In genomic region chr4:52051213-52051614, GRCh38 we compare ENCODE assay signal across 1 cellular context.
TF ChIP-seq lines count a peak whose summit lies in the region.

Gene SPATA18, plus strand, starts transcription at chr4:52051304. Its CDS starts 401 bp downstream, at chr4:52051705.

TF ChIP-seq in GM12878, 131 proteins besides CTCF, POLR2A, EP300 and RAD21 (continued from another document):
- TF ChIP-seq, protein P1, sequence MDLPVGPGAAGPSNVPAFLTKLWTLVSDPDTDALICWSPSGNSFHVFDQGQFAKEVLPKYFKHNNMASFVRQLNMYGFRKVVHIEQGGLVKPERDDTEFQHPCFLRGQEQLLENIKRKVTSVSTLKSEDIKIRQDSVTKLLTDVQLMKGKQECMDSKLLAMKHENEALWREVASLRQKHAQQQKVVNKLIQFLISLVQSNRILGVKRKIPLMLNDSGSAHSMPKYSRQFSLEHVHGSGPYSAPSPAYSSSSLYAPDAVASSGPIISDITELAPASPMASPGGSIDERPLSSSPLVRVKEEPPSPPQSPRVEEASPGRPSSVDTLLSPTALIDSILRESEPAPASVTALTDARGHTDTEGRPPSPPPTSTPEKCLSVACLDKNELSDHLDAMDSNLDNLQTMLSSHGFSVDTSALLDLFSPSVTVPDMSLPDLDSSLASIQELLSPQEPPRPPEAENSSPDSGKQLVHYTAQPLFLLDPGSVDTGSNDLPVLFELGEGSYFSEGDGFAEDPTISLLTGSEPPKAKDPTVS (IDR thresholded peaks at IDR 0.05; ENCODE audit: low read depth, low read length): no peak
- TF ChIP-seq BACH1 (IDR thresholded peaks at IDR 0.05; ENCODE audit: borderline replicate concordance): peak; percentile 77; the same call in 1 of the 2 replicates
- no peak for TF ChIP-seq NFXL1 (IDR thresholded peaks at IDR 0.05; ENCODE audit: borderline replicate concordance)
- no peak for TF ChIP-seq SMAD1 (IDR thresholded peaks at IDR 0.05; ENCODE audit: low read depth, partially characterized antibody)
- no peak for TF ChIP-seq NBN (IDR thresholded peaks at IDR 0.05)
- no peak for TF ChIP-seq TAF1 (IDR thresholded peaks at IDR 0.05; ENCODE audit: borderline replicate concordance, low read depth, low read length)
- TF ChIP-seq USF2 (IDR thresholded peaks at IDR 0.05; ENCODE audit: borderline replicate concordance, low read depth, low read length): no peak
- TF ChIP-seq IRF5 (IDR thresholded peaks at IDR 0.05; ENCODE audit: borderline replicate concordance): no peak
- peak; percentile 73 for TF ChIP-seq HDAC6 (IDR thresholded peaks at IDR 0.05; ENCODE audit: unreplicated experiment)
- TF ChIP-seq, protein P2, sequence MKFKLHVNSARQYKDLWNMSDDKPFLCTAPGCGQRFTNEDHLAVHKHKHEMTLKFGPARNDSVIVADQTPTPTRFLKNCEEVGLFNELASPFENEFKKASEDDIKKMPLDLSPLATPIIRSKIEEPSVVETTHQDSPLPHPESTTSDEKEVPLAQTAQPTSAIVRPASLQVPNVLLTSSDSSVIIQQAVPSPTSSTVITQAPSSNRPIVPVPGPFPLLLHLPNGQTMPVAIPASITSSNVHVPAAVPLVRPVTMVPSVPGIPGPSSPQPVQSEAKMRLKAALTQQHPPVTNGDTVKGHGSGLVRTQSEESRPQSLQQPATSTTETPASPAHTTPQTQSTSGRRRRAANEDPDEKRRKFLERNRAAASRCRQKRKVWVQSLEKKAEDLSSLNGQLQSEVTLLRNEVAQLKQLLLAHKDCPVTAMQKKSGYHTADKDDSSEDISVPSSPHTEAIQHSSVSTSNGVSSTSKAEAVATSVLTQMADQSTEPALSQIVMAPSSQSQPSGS (IDR thresholded peaks at IDR 0.05; ENCODE audit: low read length): no peak
